Comparison of ENCODE assay signal across 24 cellular contexts in genomic region chr3:42533161-42533897, GRCh38. TPM values are rescaled to one million over a fixed set of nuclear protein-coding genes. Genes with fewer than 3 reads are reported as not detected.
DNase-seq lines count a peak whose midpoint lies in the region; ATAC-seq and TF ChIP-seq lines count a peak whose summit lies in the region.
"Had no signal": no experiment of that assay in that cellular context is flagged by ENCODE, and none has a peak within 500 bp of the region (broad histone marks: within the 10 kb centered on the region; RNA-seq: fewer than 3 reads in every experiment).

No MANE protein-coding gene starts in this region.

- H3K4me3 Mint-ChIP-seq in CD4-positive, alpha-beta memory T cell, result peak overlapping the region in 4 of 8 donors; percentile 17 to 78 (median 64)
- peak overlapping the region in 3 of 10 donors; percentile 53 to 86 (median 75) for H3K4me3 Mint-ChIP-seq in naive thymus-derived CD4-positive, alpha-beta T cell
- H3K4me3 Mint-ChIP-seq: brain; dendritic cell treated with granulocyte-macrophage colony-stimulating factor and Interleukin-4, amounts not matched to agents 40 ng/mL and 50 ng/mL, for 4 days; stimulated activated naive CD8-positive, alpha-beta T cell treated with anti-CD3 and anti-CD28 coated beads, Interleukin-15, amount 100 ng/mL, for 72 hours; T-helper 1 cell treated with Interleukin-12 subunit alpha and Interleukin-12 subunit beta and Interleukin-4 antibody, amounts not matched to agents 30 μg/mL and 1 μg/mL, for 36 hours had no signal

- no peaks in the 10 kb centered on the region for H3K27me3 Mint-ChIP-seq in CD4-positive, alpha-beta memory T cell
- H3K27me3 Mint-ChIP-seq in naive thymus-derived CD4-positive, alpha-beta T cell, result no peaks in the 10 kb centered on the region
- H3K27me3 Mint-ChIP-seq: dendritic cell treated with granulocyte-macrophage colony-stimulating factor and Interleukin-4, amounts not matched to agents 40 ng/mL and 50 ng/mL, for 4 days; stimulated activated naive CD8-positive, alpha-beta T cell treated with anti-CD3 and anti-CD28 coated beads, Interleukin-15, amount 100 ng/mL, for 72 hours had no signal

- POLR2A ChIA-PET in CD4-positive, alpha-beta memory T cell (lab: Charles Lee; ENCODE audit: partially characterized antibody), result interaction anchor here (0.7 to 6.7 kb wide), 5 partner anchors 14 to 870 kb away, joined by 3 to 75 read pairs (median 5); partner anchors contain the start of gene VIPR1
- POLR2A ChIA-PET in HEK293 (lab: Yijun Ruan, JAX), result no interaction called here
- POLR2A ChIA-PET in naive thymus-derived CD4-positive, alpha-beta T cell (lab: Charles Lee), result interaction anchor here (0.8 to 8.7 kb wide), 5 partner anchors 15 to 31 kb away, joined by 3 to 82 read pairs (median 4); partner anchors contain the start of gene VIPR1

- H3K4me1 ChIP-seq in CD4-positive, alpha-beta memory T cell (ENCODE audit: insufficient read depth, low read length), result peaks cover 72% of the 10 kb centered on the region
- no peaks in the 10 kb centered on the region for H3K4me1 ChIP-seq in HEK293 (ENCODE audit: control insufficient read depth, insufficient read depth, low read length)
- peaks cover 30 to 61% of the 10 kb centered on the region in 2 donors for H3K4me1 ChIP-seq in naive thymus-derived CD4-positive, alpha-beta T cell (ENCODE audit: control insufficient read depth in 2 of 2, insufficient read depth in 2 of 2, low read length in 2 of 2)
- H3K4me1 ChIP-seq: gastroesophageal sphincter, pancreas, uterus had no signal

- intact Hi-C loops in CD4-positive, alpha-beta memory T cell (cut with micrococcal nuclease), result no loop called here
- intact Hi-C loops in naive thymus-derived CD4-positive, alpha-beta T cell (cut with micrococcal nuclease), result no loop called here

- peaks cover 38 to 44% of the 10 kb centered on the region in 2 donors for H3K36me3 Mint-ChIP-seq in CD4-positive, alpha-beta memory T cell
- peaks cover 7 to 42% (median 17%) of the 10 kb centered on the region in 5 donors for H3K36me3 Mint-ChIP-seq in naive thymus-derived CD4-positive, alpha-beta T cell
- H3K36me3 Mint-ChIP-seq: brain had no signal

- no peaks in the 10 kb centered on the region for H3K27me3 ChIP-seq in CD4-positive, alpha-beta memory T cell (ENCODE audit: insufficient read depth, low read length)
- H3K27me3 ChIP-seq in naive thymus-derived CD4-positive, alpha-beta T cell (ENCODE audit: control insufficient read depth in 2 of 2, insufficient read depth in 2 of 2, low read length in 2 of 2), result no peaks in the 10 kb centered on the region
- H3K27me3 ChIP-seq: gastroesophageal sphincter, pancreas, uterus had no signal

- H3K9me3 ChIP-seq in CD4-positive, alpha-beta memory T cell (ENCODE audit: control insufficient read depth in 1 of 2, low read length in 2 of 2), result no peaks in the 10 kb centered on the region
- no peaks in the 10 kb centered on the region for H3K9me3 ChIP-seq in HEK293 (ENCODE audit: control insufficient read depth, insufficient read depth, low read depth, low read length)
- H3K9me3 ChIP-seq in naive thymus-derived CD4-positive, alpha-beta T cell (ENCODE audit: control insufficient read depth in 2 of 3, low read length in 3 of 3), result no peaks in the 10 kb centered on the region
- H3K9me3 ChIP-seq: gastroesophageal sphincter, pancreas, uterus had no signal

- peak overlapping the region in 6 of 7 donors; percentile 75 to 95 (median 92) for H3K27ac Mint-ChIP-seq in CD4-positive, alpha-beta memory T cell
- H3K27ac Mint-ChIP-seq in naive thymus-derived CD4-positive, alpha-beta T cell, result peak overlapping the region in 8 of 9 donors; percentile 83 to 98 (median 92)
- H3K27ac Mint-ChIP-seq: brain; dendritic cell treated with granulocyte-macrophage colony-stimulating factor and Interleukin-4, amounts not matched to agents 40 ng/mL and 50 ng/mL, for 4 days; T-helper 1 cell treated with Interleukin-12 subunit alpha and Interleukin-12 subunit beta and Interleukin-4 antibody, amounts not matched to agents 30 μg/mL and 1 μg/mL, for 36 hours had no signal

- H3K4me1 Mint-ChIP-seq in CD4-positive, alpha-beta memory T cell, result peaks cover 57 to 87% (median 71%) of the 10 kb centered on the region in 4 donors
- H3K4me1 Mint-ChIP-seq in naive thymus-derived CD4-positive, alpha-beta T cell, result peaks cover 42 to 88% (median 87%) of the 10 kb centered on the region in 7 donors
- H3K4me1 Mint-ChIP-seq: brain had no signal

- ATAC-seq in naive thymus-derived CD4-positive, alpha-beta T cell, result no peak
- no peak for ATAC-seq in HG03039 (IDR thresholded peaks at IDR 0.05; ENCODE audit: unreplicated experiment)
- ATAC-seq: gastroesophageal sphincter; HCT116; pancreas; stimulated activated naive CD8-positive, alpha-beta T cell treated with anti-CD3 and anti-CD28 coated beads, Interleukin-15, amount 100 ng/mL, for 72 hours had no signal

- CTCF ChIA-PET in CD4-positive, alpha-beta memory T cell (lab: Charles Lee; ENCODE audit: partially characterized antibody), result interaction anchor here (1.0 to 50.4 kb wide), 4 partner anchors 8 to 209 kb away, joined by 3 to 1823 read pairs (median 913); partner anchors contain the start of gene VIPR1
- CTCF ChIA-PET in HEK293 (lab: Yijun Ruan, JAX), result interaction anchor here (0.6 to 1.1 kb wide), 3 partner anchors 11 to 303 kb away, joined by 3 to 4 read pairs (median 3); no protein-coding TSS in a partner anchor
- CTCF ChIA-PET in naive thymus-derived CD4-positive, alpha-beta T cell (lab: Charles Lee), result interaction anchor here (1.1 to 10.1 kb wide), 4 partner anchors 14 to 32 kb away, joined by 3 to 136 read pairs (median 37); partner anchors contain the start of gene VIPR1

- H3K4me3 ChIP-seq in CD4-positive, alpha-beta memory T cell (ENCODE audit: low read length in 2 of 2), result no peak overlapping the region
- H3K4me3 ChIP-seq in HEK293 (ENCODE audit: low read depth, low read length), result no peak overlapping the region
- H3K4me3 ChIP-seq in naive thymus-derived CD4-positive, alpha-beta T cell (ENCODE audit: low read length), result no peak overlapping the region
- H3K4me3 ChIP-seq: gastroesophageal sphincter, pancreas, uterus had no signal

- H3K9me3 Mint-ChIP-seq in CD4-positive, alpha-beta memory T cell, result peaks cover 0 to 4% (median 0%) of the 10 kb centered on the region in 8 donors
- peaks cover 0 to 4% (median 0%) of the 10 kb centered on the region in 11 donors for H3K9me3 Mint-ChIP-seq in naive thymus-derived CD4-positive, alpha-beta T cell
- H3K9me3 Mint-ChIP-seq: brain; dendritic cell treated with granulocyte-macrophage colony-stimulating factor and Interleukin-4, amounts not matched to agents 40 ng/mL and 50 ng/mL, for 4 days; stimulated activated naive CD8-positive, alpha-beta T cell treated with anti-CD3 and anti-CD28 coated beads, Interleukin-15, amount 100 ng/mL, for 72 hours; T-helper 1 cell treated with Interleukin-12 subunit alpha and Interleukin-12 subunit beta and Interleukin-4 antibody, amounts not matched to agents 30 μg/mL and 1 μg/mL, for 36 hours had no signal

- no peak for DNase-seq in CD4-positive, alpha-beta memory T cell
- DNase-seq in naive thymus-derived CD4-positive, alpha-beta T cell, result no peak
- no peak for DNase-seq in activated CD4-positive, CD25-positive, alpha-beta regulatory T cell treated with anti-CD3 and anti-CD28 coated beads, Interleukin-2, amount 50 U/mL, for 72 hours
- no peak for DNase-seq in activated CD4-positive, alpha-beta T cell treated with anti-CD3 and anti-CD28 coated beads, Interleukin-2, amount 50 U/mL, for 4 hours
- DNase-seq: activated CD4-positive, CD25-positive, alpha-beta regulatory T cell; activated naive CD4-positive, alpha-beta T cell; erythroblast; NCI-H1048; NCI-H2029 treated with DMSO at 0.1 percent for 48 hours; NCI-H510A; pancreas; SHP77 treated with DMSO at 0.1 percent for 48 hours; stimulated activated CD4-positive, alpha-beta T cell treated with anti-CD3 and anti-CD28 coated beads, Interleukin-2, amount 100 ng/mL, for 24 hours; stimulated activated naive CD8-positive, alpha-beta T cell treated with anti-CD3 and anti-CD28 coated beads, Interleukin-15, amount 100 ng/mL, for 72 hours; uterus had no signal

- H3K27ac ChIP-seq in CD4-positive, alpha-beta memory T cell (ENCODE audit: low read depth, low read length), result no peak overlapping the region
- H3K27ac ChIP-seq in HEK293 (ENCODE audit: extremely low read depth, low read depth, low read length) (no peak overlapping the region), cingulate gyrus (ENCODE audit: low read depth, low read length) (peak overlapping the region; percentile 10)
- H3K27ac ChIP-seq in naive thymus-derived CD4-positive, alpha-beta T cell (ENCODE audit: low read depth, low read length), result peak overlapping the region; percentile 12
- H3K27ac ChIP-seq: gastroesophageal sphincter, KMS-11, pancreas, uterus had no signal

- TF ChIP-seq CTCF in HEK293 (tag by site-specific recombination; IDR thresholded peaks at IDR 0.05), result no peak

- no peaks in the 10 kb centered on the region for H3K36me3 ChIP-seq in CD4-positive, alpha-beta memory T cell (ENCODE audit: insufficient read depth, low read length)
- no peaks in the 10 kb centered on the region for H3K36me3 ChIP-seq in HEK293 (ENCODE audit: control insufficient read depth in 2 of 2, insufficient read depth in 1 of 2, low read length in 2 of 2)
- peaks cover 0 to 20% (median 0%) of the 10 kb centered on the region in 3 experiments for H3K36me3 ChIP-seq in naive thymus-derived CD4-positive, alpha-beta T cell (ENCODE audit: control insufficient read depth in 2 of 3, insufficient read depth in 3 of 3, low read length in 3 of 3)
- H3K36me3 ChIP-seq: gastroesophageal sphincter, pancreas, uterus had no signal

TF ChIP-seq in HEK293, 187 proteins besides CTCF, POLR2A, EP300 and RAD21:
- TF ChIP-seq GLIS2 (tag by site-specific recombination; IDR thresholded peaks at IDR 0.05) (no peak), ZFHX2 (tag by site-specific recombination; conservative IDR thresholded peaks at IDR 0.05) (peak; percentile 65), ZNF423 (tag by site-specific recombination; IDR thresholded peaks at IDR 0.05) (no peak), EGR2 (tag by site-specific recombination; IDR thresholded peaks at IDR 0.05; ENCODE audit: low read depth) (peak; percentile 88), ZNF223 (tag by site-specific recombination; IDR thresholded peaks at IDR 0.05) (no peak)

RNA-seq across cellular contexts. Expression of gene VIPR1, which starts 30.9 kb away (rescaled TPM):
- total RNA-seq in CD4-positive, alpha-beta memory T cell, result 100 to 1,000 TPM in 1 of 2 experiments, 10 to 100 TPM in 1; 93.6 to 104 TPM
- 10 to 100 TPM; 23.1 to 30.4 TPM for polyA plus RNA-seq in CD4-positive, alpha-beta memory T cell
- total RNA-seq in naive thymus-derived CD4-positive, alpha-beta T cell, result 100 to 1,000 TPM in 2 of 5 experiments, 10 to 100 TPM in 2, 1 to 10 TPM in 1; 8.0 to 133 (median 70.5) TPM
- 10 to 100 TPM; 30.5 to 44.8 TPM for polyA plus RNA-seq in naive thymus-derived CD4-positive, alpha-beta T cell

RNA-seq across cellular contexts. Expression of gene SEC22C, which starts 48.4 kb away (rescaled TPM):
- total RNA-seq in CD4-positive, alpha-beta memory T cell, result 10 to 100 TPM; 55.8 to 56.6 TPM
- polyA plus RNA-seq in CD4-positive, alpha-beta memory T cell, result 10 to 100 TPM; 53.1 to 70.3 TPM
- total RNA-seq in naive thymus-derived CD4-positive, alpha-beta T cell, result 10 to 100 TPM; 39.7 to 54.8 (median 51.3) TPM
- polyA plus RNA-seq in naive thymus-derived CD4-positive, alpha-beta T cell, result 10 to 100 TPM; 38.0 to 50.4 TPM

RNA-seq across cellular contexts. Expression of gene SS18L2, which starts 57.3 kb away (rescaled TPM):
- total RNA-seq in CD4-positive, alpha-beta memory T cell, result 10 to 100 TPM; 51.0 to 61.9 TPM
- polyA plus RNA-seq in CD4-positive, alpha-beta memory T cell, result 100 to 1,000 TPM; 150 to 159 TPM
- total RNA-seq in naive thymus-derived CD4-positive, alpha-beta T cell, result 10 to 100 TPM; 31.3 to 60.9 (median 38.9) TPM
- 100 to 1,000 TPM in 1 of 2 donors, 10 to 100 TPM in 1; 75.6 to 117 TPM for polyA plus RNA-seq in naive thymus-derived CD4-positive, alpha-beta T cell

Comparison
In these comparisons a context has a peak if more than half of its experiments do, and no peak if none do; other contexts are left out.
1. H3K27ac ChIP-seq: peak in cingulate gyrus (single experiment) and naive thymus-derived CD4-positive, alpha-beta T cell (single experiment); none in CD4-positive, alpha-beta memory T cell (single experiment) and HEK293 (single experiment).